Comparison of ENCODE assay signal across 24 cellular contexts in the genomic region with DNA sequence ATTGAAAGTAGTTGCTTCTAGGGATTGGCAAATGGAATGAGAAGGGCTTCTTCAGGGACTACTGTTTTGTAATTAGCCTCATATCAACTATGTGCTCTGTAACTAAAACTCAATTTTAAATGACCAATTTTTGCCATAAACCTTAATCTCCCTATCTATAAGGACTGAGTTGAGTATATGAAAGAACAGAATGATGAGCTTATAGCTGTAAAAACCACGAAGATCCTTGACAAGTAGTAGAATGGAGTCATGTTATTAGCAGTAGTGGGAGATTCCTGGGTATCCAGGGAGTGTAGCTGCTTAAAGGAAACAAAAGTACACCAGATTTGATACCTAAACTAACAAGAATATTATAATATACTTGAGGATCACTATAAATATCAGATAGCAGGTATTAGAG. TPM values are rescaled to one million over a fixed set of nuclear protein-coding genes. Genes with fewer than 3 reads are reported as not detected.
DNase-seq lines count a peak whose midpoint lies in the region; ATAC-seq, FAIRE-seq and TF ChIP-seq lines count a peak whose summit lies in the region.
"Had no signal": no experiment of that assay in that cellular context is flagged by ENCODE, and none has a peak within 500 bp of the region (broad histone marks: within the 10 kb centered on the region; RNA-seq: fewer than 3 reads in every experiment).

No MANE protein-coding gene starts in this region.

- POLR2A ChIA-PET in endothelial cell of umbilical vein (lab: Charles Lee), result no interaction called here

- no peak overlapping the region for H3K4me2 ChIP-seq in endothelial cell of umbilical vein (ENCODE audit: insufficient read depth, low read length)

- no peaks in the 10 kb centered on the region for H3K9me3 ChIP-seq in CD4-positive, CD25-positive, alpha-beta regulatory T cell (ENCODE audit: control insufficient read depth in 2 of 2, low read length in 2 of 2)
- no peaks in the 10 kb centered on the region for H3K9me3 ChIP-seq in endothelial cell of umbilical vein (replicated peaks; ENCODE audit: control insufficient read depth, insufficient read depth, low read length)

- intact Hi-C loops in endothelial cell of umbilical vein (cut with micrococcal nuclease), result no loop called here

- H3K4me3 Mint-ChIP-seq in CD4-positive, CD25-positive, alpha-beta regulatory T cell, result no peak overlapping the region
- H3K4me3 Mint-ChIP-seq: IgD-negative memory B cell had no signal

- no peaks in the 10 kb centered on the region for H4K20me1 ChIP-seq in endothelial cell of umbilical vein (replicated peaks; ENCODE audit: control insufficient read depth, extremely low read depth, insufficient read depth, low read length)

- no peak overlapping the region for H2AFZ ChIP-seq in endothelial cell of umbilical vein (ENCODE audit: low read depth, low read length)

- H3K27me3 ChIP-seq in CD4-positive, CD25-positive, alpha-beta regulatory T cell (ENCODE audit: control insufficient read depth, insufficient read depth, low read length), result no peaks in the 10 kb centered on the region
- no peaks in the 10 kb centered on the region for H3K27me3 ChIP-seq in endothelial cell of umbilical vein (ENCODE audit: control insufficient read depth in 2 of 2, insufficient read depth in 2 of 2, low read length in 2 of 2)

- no peaks in the 10 kb centered on the region for H3K36me3 ChIP-seq in CD4-positive, CD25-positive, alpha-beta regulatory T cell (ENCODE audit: control insufficient read depth, insufficient read depth, low read length)
- peaks cover 1 to 10% of the 10 kb centered on the region in 2 experiments for H3K36me3 ChIP-seq in endothelial cell of umbilical vein (ENCODE audit: control insufficient read depth in 2 of 2, extremely low read depth in 1 of 2, insufficient read depth in 2 of 2, low read length in 2 of 2)

- CTCF ChIA-PET in endothelial cell of umbilical vein (lab: Charles Lee), result interaction anchor here (1.5 to 4.5 kb wide), 2 partner anchors 10 to 69 kb away, joined by 5 to 187 read pairs; no protein-coding TSS in a partner anchor

- H3K79me2 ChIP-seq in endothelial cell of umbilical vein (ENCODE audit: control insufficient read depth, insufficient read depth, low read length), result peaks cover 3% of the 10 kb centered on the region

- H3K27ac Mint-ChIP-seq in CD4-positive, CD25-positive, alpha-beta regulatory T cell, result peak overlapping the region in 2 of 3 donors; percentile 34 to 65
- H3K27ac Mint-ChIP-seq: IgD-negative memory B cell had no signal

- H3K9me1 ChIP-seq in endothelial cell of umbilical vein (replicated peaks; ENCODE audit: control insufficient read depth, extremely low read depth, insufficient read depth, low read length), result no peaks in the 10 kb centered on the region

- no peaks in the 10 kb centered on the region for H3K27me3 Mint-ChIP-seq in CD4-positive, CD25-positive, alpha-beta regulatory T cell
- H3K27me3 Mint-ChIP-seq: IgD-negative memory B cell had no signal

- no peak for TF ChIP-seq POLR2A in endothelial cell of umbilical vein (IDR thresholded peaks at IDR 0.05; ENCODE audit: low read depth, low read length)

- H3K27ac ChIP-seq in CD4-positive, CD25-positive, alpha-beta regulatory T cell (ENCODE audit: insufficient read depth, low read length, poor library complexity, severe bottlenecking), result no peak overlapping the region
- H3K27ac ChIP-seq in endothelial cell of umbilical vein (ENCODE audit: insufficient read depth, low read depth, low read length), result no peak overlapping the region

- no peak overlapping the region for H3K4me3 ChIP-seq in CD4-positive, CD25-positive, alpha-beta regulatory T cell (ENCODE audit: low read depth, low read length)
- no peak overlapping the region for H3K4me3 ChIP-seq in endothelial cell of umbilical vein (replicated peaks in 1 of 3; ENCODE audit: insufficient read depth in 1 of 3, low read depth in 1 of 3, low read length in 3 of 3)

- H3K4me1 Mint-ChIP-seq in CD4-positive, CD25-positive, alpha-beta regulatory T cell, result peaks cover 6 to 29% (median 16%) of the 10 kb centered on the region in 4 donors

- dilution Hi-C loops in endothelial cell of umbilical vein (cut with MboI; ENCODE audit: extremely low pct_ligation_motif_present, low sequenced_read_pairs), result no loop called here

- no peak for FAIRE-seq in endothelial cell of umbilical vein (lab: Jason Lieb, UNC)
- FAIRE-seq: GM19239, H1 had no signal

- no TSS peak for BruUV-seq in endothelial cell of umbilical vein (replicated peaks; lab: Mats Ljungman, UMichigan)

- peak; percentile 48 to 70 for ATAC-seq in activated CD4-positive, CD25-positive, alpha-beta regulatory T cell treated with anti-CD3 and anti-CD28 coated beads, Interleukin-2, amount 50 U/mL, for 24 hours
- ATAC-seq in CD4-positive, CD25-positive, alpha-beta regulatory T cell (ENCODE audit: low read depth in 2 of 2), result no peak
- peak; percentile 9 for ATAC-seq in stimulated activated naive CD8-positive, alpha-beta T cell treated with anti-CD3 and anti-CD28 coated beads, Interleukin-15, Interleukin-2, amounts not matched to agents 100 U/mL and 50 U/mL, for 24 hours
- ATAC-seq in HG03460 (IDR thresholded peaks at IDR 0.05; ENCODE audit: unreplicated experiment) (no peak), HG03378 (IDR thresholded peaks at IDR 0.05; ENCODE audit: unreplicated experiment) (no peak)
- ATAC-seq: Panc1 had no signal

- DNase-seq in activated CD4-positive, CD25-positive, alpha-beta regulatory T cell (lab: John Stamatoyannopoulos, UW), result no peak
- no peak for DNase-seq in CD4-positive, CD25-positive, alpha-beta regulatory T cell
- DNase-seq in endothelial cell of umbilical vein (ENCODE audit: low read depth, low spot score), result peak; percentile 12
- DNase-seq in stimulated activated naive CD8-positive, alpha-beta T cell treated with anti-CD3 and anti-CD28 coated beads, Interleukin-15, Interleukin-2, amounts not matched to agents 100 U/mL and 50 U/mL, for 24 hours, result no peak
- DNase-seq in stimulated activated CD4-positive, alpha-beta T cell treated with anti-CD3 and anti-CD28 coated beads, Interleukin-15, amount 100 ng/mL, for 24 hours, result no peak
- DNase-seq: 8988T; C1 segment of cervical spinal cord; DMS53; GF-D8; NCI-H1105; NCI-H146; NCI-H2029; NCI-H345; NCI-H524; NCI-H774; NK-92 treated with Interleukin-12 subunit alpha and Interleukin-12 subunit beta, amount 100 ng/mL, for 24 hours; SIG-M5 had no signal

- no peaks in the 10 kb centered on the region for H3K9me3 Mint-ChIP-seq in CD4-positive, CD25-positive, alpha-beta regulatory T cell
- H3K9me3 Mint-ChIP-seq: IgD-negative memory B cell had no signal

- no peaks in the 10 kb centered on the region for H3K36me3 Mint-ChIP-seq in CD4-positive, CD25-positive, alpha-beta regulatory T cell
- H3K36me3 Mint-ChIP-seq: IgD-negative memory B cell had no signal

- H3K4me1 ChIP-seq in CD4-positive, CD25-positive, alpha-beta regulatory T cell (ENCODE audit: control insufficient read depth, insufficient read depth, low read length, poor library complexity, severe bottlenecking), result peaks cover 7% of the 10 kb centered on the region
- no peaks in the 10 kb centered on the region for H3K4me1 ChIP-seq in endothelial cell of umbilical vein (ENCODE audit: control insufficient read depth, extremely low read depth, insufficient read depth, low read length)

- no peak for TF ChIP-seq CTCF in endothelial cell of umbilical vein (IDR thresholded peaks at IDR 0.05; ENCODE audit: extremely low read depth in 1 of 2, insufficient read depth in 1 of 2, low read depth in 1 of 2, low read length in 2 of 2)

- no peak overlapping the region for H3K9ac ChIP-seq in endothelial cell of umbilical vein (replicated peaks; ENCODE audit: extremely low read depth, insufficient read depth, low read length)

TF ChIP-seq in endothelial cell of umbilical vein, 7 proteins besides CTCF, POLR2A, EP300 and RAD21:
- TF ChIP-seq, protein P1, sequence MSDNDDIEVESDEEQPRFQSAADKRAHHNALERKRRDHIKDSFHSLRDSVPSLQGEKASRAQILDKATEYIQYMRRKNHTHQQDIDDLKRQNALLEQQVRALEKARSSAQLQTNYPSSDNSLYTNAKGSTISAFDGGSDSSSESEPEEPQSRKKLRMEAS (IDR thresholded peaks at IDR 0.05; ENCODE audit: insufficient read depth, insufficient read length), result no peak
- TF ChIP-seq MYC (IDR thresholded peaks at IDR 0.05; ENCODE audit: low read depth, low read length) (no peak), FOS (IDR thresholded peaks at IDR 0.05; ENCODE audit: borderline replicate concordance, insufficient read depth, low read length) (no peak), POLR2AphosphoS5 (IDR thresholded peaks at IDR 0.05; ENCODE audit: insufficient read depth, low read depth, low read length) (no peak)

RNA-seq across cellular contexts. Expression of a gene that starts 28.0 kb away (rescaled TPM):
- 58.6 TPM for total RNA-seq in CD4-positive, CD25-positive, alpha-beta regulatory T cell
- polyA plus RNA-seq in CD4-positive, CD25-positive, alpha-beta regulatory T cell, result 100 to 1,000 TPM; 163 to 313 (median 194) TPM
- total RNA-seq in endothelial cell of umbilical vein, result 27.8 and 33.8 TPM in 2 replicates
- 55.1 and 68.1 TPM in 2 replicates for polyA plus RNA-seq in endothelial cell of umbilical vein
- polyA plus RNA-seq in endothelial cell of umbilical vein (2011; cell fraction: cytosol; rRNA removed), result 20.6 and 31.7 TPM in 2 replicates
- 13.9 and 16.4 TPM in 2 replicates for polyA plus RNA-seq in endothelial cell of umbilical vein (2011; cell fraction: nucleus; rRNA removed)
- 49.4 and 57.6 TPM in 2 replicates for polyA plus RNA-seq in endothelial cell of umbilical vein (2012)
- 19.6 and 23.3 TPM in 2 replicates for polyA minus RNA-seq in endothelial cell of umbilical vein
- 99.8 TPM for polyA minus RNA-seq in endothelial cell of umbilical vein (2011; cell fraction: cytosol; rRNA and poly(A)+ RNA removed)
- polyA minus RNA-seq in endothelial cell of umbilical vein (2011; cell fraction: nucleus; rRNA and poly(A)+ RNA removed), result 4.0 and 5.2 TPM in 2 replicates

RNA-seq across cellular contexts. Expression of a gene that starts 34.3 kb away (rescaled TPM):
- 0.67 TPM for total RNA-seq in CD4-positive, CD25-positive, alpha-beta regulatory T cell
- polyA plus RNA-seq in CD4-positive, CD25-positive, alpha-beta regulatory T cell, result 1 to 10 TPM; 1.2 to 4.1 (median 2.1) TPM
- 83.2 and 83.5 TPM in 2 replicates for total RNA-seq in endothelial cell of umbilical vein
- 5.4 and 8.3 TPM in 2 replicates for polyA plus RNA-seq in endothelial cell of umbilical vein
- 21.5 and 23.3 TPM in 2 replicates for polyA plus RNA-seq in endothelial cell of umbilical vein (2011; cell fraction: cytosol; rRNA removed)
- 33.0 and 53.3 TPM in 2 replicates for polyA plus RNA-seq in endothelial cell of umbilical vein (2011; cell fraction: nucleus; rRNA removed)
- polyA plus RNA-seq in endothelial cell of umbilical vein (2012), result 20.7 and 68.5 TPM in 2 replicates
- 7.4 and 7.7 TPM in 2 replicates for polyA minus RNA-seq in endothelial cell of umbilical vein
- polyA minus RNA-seq in endothelial cell of umbilical vein (2011; cell fraction: cytosol; rRNA and poly(A)+ RNA removed), result 17.9 TPM
- 13.3 and 24.6 TPM in 2 replicates for polyA minus RNA-seq in endothelial cell of umbilical vein (2011; cell fraction: nucleus; rRNA and poly(A)+ RNA removed)
- polyA plus RNA-seq: IgD-negative memory B cell had no signal

Comparison
In these comparisons a context has a peak if more than half of its experiments do, and no peak if none do; other contexts are left out.
1. ATAC-seq: peak in activated CD4-positive, CD25-positive, alpha-beta regulatory T cell treated with anti-CD3 and anti-CD28 coated beads, Interleukin-2, amount 50 U/mL, for 24 hours (2 of 2) and stimulated activated naive CD8-positive, alpha-beta T cell treated with anti-CD3 and anti-CD28 coated beads, Interleukin-15, Interleukin-2, amounts not matched to agents 100 U/mL and 50 U/mL, for 24 hours (single experiment); none in CD4-positive, CD25-positive, alpha-beta regulatory T cell (0 of 2), HG03460 (single experiment) and HG03378 (single experiment).
2. RNA of a gene that starts 34.3 kb away (total RNA-seq): 83.2 to 83.5 TPM in endothelial cell of umbilical vein; 0.67 TPM in CD4-positive, CD25-positive, alpha-beta regulatory T cell (single experiment); every median in the first group is over 10 times any median in the second.